23 cellular contexts compared by ENCODE assay signal in genomic region chr12:5619628-5620027, GRCh38.
"Had no signal": no experiment of that assay in that cellular context is flagged by ENCODE, and none has a peak within 500 bp of the region (broad histone marks: within the 10 kb centered on the region; RNA-seq: fewer than 3 reads in every experiment).

No MANE protein-coding gene starts in this region.

- DNase-seq: head of caudate nucleus; hypothalamus; immature natural killer cell; lower lobe of right lung; mammary epithelial cell; mesenchymal stem cell; naive thymus-derived CD8-positive, alpha-beta T cell; occipital lobe; psoas muscle; right lobe of liver; stimulated activated CD4-positive, alpha-beta T cell treated with anti-CD3 and anti-CD28 coated beads, Interleukin-12 subunit alpha, Interleukin-12 subunit beta, amount 100 ng/mL, for 4 hours; stimulated activated CD4-positive, alpha-beta T cell treated with anti-CD3 and anti-CD28 coated beads, Interleukin-15, amount 100 ng/mL, for 24 hours; stimulated activated CD4-positive, alpha-beta T cell treated with anti-CD3 and anti-CD28 coated beads, Interleukin-2, amount 100 ng/mL, for 24 hours; stimulated activated CD4-positive, alpha-beta T cell treated with anti-CD3 and anti-CD28 coated beads, Interleukin-4, amount 100 ng/mL, for 1 hour; stimulated activated naive B cell treated with anti-CD40 and anti-IgM and Interleukin-4, amounts not matched to agents 10 μg/mL and 1 μg/mL and 100 μg/mL, for 72 hours; stimulated activated naive CD8-positive, alpha-beta T cell treated with anti-CD3 and anti-CD28 coated beads, Interleukin-15, Interleukin-2, amounts not matched to agents 100 U/mL and 50 U/mL, for 24 hours; stomach; upper lobe of left lung had no signal

- H3K9me3 ChIP-seq: lower lobe of right lung, psoas muscle, right lobe of liver, stomach, suprapubic skin, tibial nerve, upper lobe of left lung, vagina had no signal

- H3K4me3 ChIP-seq: lower lobe of right lung, psoas muscle, right lobe of liver, skin epidermis, stomach, suprapubic skin, tibial nerve, upper lobe of left lung, vagina had no signal

- H3K36me3 ChIP-seq: lower lobe of right lung, right lobe of liver, stomach, suprapubic skin, tibial nerve, upper lobe of left lung, vagina had no signal

- ATAC-seq: lower lobe of right lung; naive thymus-derived CD8-positive, alpha-beta T cell; psoas muscle; right lobe of liver; stimulated activated naive B cell treated with anti-CD40 and anti-IgM and Interleukin-4, amounts not matched to agents 10 μg/mL and 1 μg/mL and 100 μg/mL, for 72 hours; stimulated activated naive CD8-positive, alpha-beta T cell treated with anti-CD3 and anti-CD28 coated beads, Interleukin-15, Interleukin-2, amounts not matched to agents 100 U/mL and 50 U/mL, for 24 hours had no signal

- H3K27ac ChIP-seq: lower lobe of right lung, parathyroid adenoma, psoas muscle, right lobe of liver, skin epidermis, suprapubic skin, tibial nerve, upper lobe of left lung, vagina had no signal

- H3K4me1 ChIP-seq: lower lobe of right lung, parathyroid adenoma, psoas muscle, right lobe of liver, suprapubic skin, tibial nerve had no signal

- H3K27me3 ChIP-seq: right lobe of liver, stomach, suprapubic skin, tibial nerve, upper lobe of left lung, vagina had no signal
